19 cellular contexts compared by ENCODE assay signal in the genomic region with DNA sequence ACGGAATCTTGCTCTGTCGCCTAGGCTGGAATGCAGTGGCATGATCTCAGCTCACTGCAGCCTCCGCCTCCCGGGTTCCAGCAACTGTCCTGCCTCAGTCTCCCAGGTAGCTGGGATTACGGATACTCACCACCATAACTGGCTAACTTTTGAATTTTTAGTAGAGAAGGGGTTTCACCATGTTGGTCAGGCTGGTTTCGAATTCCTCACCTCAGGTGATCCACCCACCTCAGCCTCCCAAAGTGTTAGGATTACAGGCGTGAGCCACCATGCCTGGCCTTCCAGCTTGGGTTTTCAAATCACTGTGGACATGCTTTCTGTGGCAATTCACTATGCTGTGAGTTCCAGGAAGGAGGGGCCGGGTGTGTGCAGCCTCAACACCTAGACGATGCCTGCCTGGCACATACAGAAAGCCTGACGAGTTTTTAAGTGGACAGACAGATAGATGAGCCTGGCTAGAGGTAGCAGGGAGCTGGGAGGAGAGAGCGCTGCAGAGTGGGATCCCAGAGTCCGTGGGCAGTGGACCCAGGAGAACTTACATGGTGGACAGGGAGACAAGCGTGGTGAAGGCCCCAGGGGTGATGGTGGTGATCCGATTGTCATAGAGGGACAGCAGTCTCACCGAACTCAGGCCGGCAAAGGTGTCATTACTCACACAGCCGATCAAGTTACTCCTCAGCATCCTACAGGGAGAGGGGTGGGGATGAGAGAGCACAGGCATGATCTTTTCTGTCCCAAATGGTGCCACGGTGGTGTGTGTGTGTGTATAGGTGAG.
"Had no signal": no experiment of that assay in that cellular context is flagged by ENCODE, and none has a peak within 500 bp of the region (broad histone marks: within the 10 kb centered on the region; RNA-seq: fewer than 3 reads in every experiment).

No MANE protein-coding gene starts in this region.

- H3K36me3 ChIP-seq: neutrophil had no signal

- H3K4me1 ChIP-seq: right atrium auricular region had no signal

- H3K9me3 ChIP-seq: neutrophil, right atrium auricular region had no signal

- H3K4me3 ChIP-seq: dorsolateral prefrontal cortex, lung, right atrium auricular region had no signal

- ATAC-seq: esophagus mucosa, left cardiac atrium, left ventricle myocardium superior had no signal

- H3K27me3 ChIP-seq: neutrophil, right atrium auricular region had no signal

- H3K27ac ChIP-seq: dorsolateral prefrontal cortex, neutrophil, right atrium auricular region had no signal

- DNase-seq: cortex of kidney; dorsolateral prefrontal cortex; effector CD8-positive, alpha-beta T cell; kidney; left cardiac atrium; left ventricle myocardium superior; mesenchymal stem cell; naive B cell; small intestine; stimulated activated CD4-positive, alpha-beta T cell treated with anti-CD3 and anti-CD28 coated beads, Interleukin-2, amount 100 ng/mL, for 48 hours; stimulated activated naive CD4-positive, alpha-beta T cell treated with Interleukin-2 at 50 U/mL for 16 hours; trophoblast cell had no signal

- FAIRE-seq: endometrium, frontal cortex, kidney, small intestine, urothelium cell line had no signal
